26 cellular contexts compared by ENCODE assay signal in genomic region chrX:87265518-87265917, GRCh38.
"Had no signal": no experiment of that assay in that cellular context is flagged by ENCODE, and none has a peak within 500 bp of the region (broad histone marks: within the 10 kb centered on the region; RNA-seq: fewer than 3 reads in every experiment).

No MANE protein-coding gene starts in this region.

- H3K36me3 ChIP-seq: adrenal gland, ascending aorta, gastroesophageal sphincter, lower lobe of right lung, neutrophil, ovary, prostate gland, tibial artery, uterus had no signal

- FAIRE-seq: islet of Langerhans had no signal

- DNase-seq: activated CD4-positive, alpha-beta T cell treated with anti-CD3 and anti-CD28 coated beads for 1 hour; activated CD4-positive, alpha-beta T cell treated with anti-CD3 and anti-CD28 coated beads, Interleukin-2, amount 50 U/mL, for 1 hour; activated naive CD4-positive, alpha-beta T cell; activated T-cell treated with anti-CD3 and anti-CD28 coated beads, Interleukin-2, amount 50 U/mL, for 1 hour; adrenal gland; cortex of kidney; endodermal cell; head of caudate nucleus; left colon; lower lobe of right lung; naive thymus-derived CD4-positive, alpha-beta T cell; ovary; stimulated activated CD4-positive, alpha-beta T cell treated with anti-CD3 and anti-CD28 coated beads, Interleukin-4, amount 100 ng/mL, for 4 hours; stimulated activated naive CD8-positive, alpha-beta T cell treated with anti-CD3 and anti-CD28 coated beads, Interleukin-15, Interleukin-2, amounts not matched to agents 100 U/mL and 50 U/mL, for 24 hours; substantia nigra; T-helper 9 cell; tibial artery; uterus had no signal

- H3K4me1 ChIP-seq: adrenal gland, ascending aorta, gastroesophageal sphincter, lower lobe of right lung, prostate gland, tibial artery, uterus had no signal

- H3K27me3 Mint-ChIP-seq: activated naive CD8-positive, alpha-beta T cell; naive thymus-derived CD4-positive, alpha-beta T cell had no signal

- H3K27me3 ChIP-seq: ascending aorta, gastroesophageal sphincter, neutrophil, ovary, tibial artery, uterus had no signal

- H3K9me3 ChIP-seq: adrenal gland, ascending aorta, gastroesophageal sphincter, lower lobe of right lung, neutrophil, ovary, prostate gland, tibial artery, uterus had no signal

- H3K36me3 Mint-ChIP-seq: activated naive CD8-positive, alpha-beta T cell; naive thymus-derived CD4-positive, alpha-beta T cell had no signal

- H3K27ac ChIP-seq: adrenal gland, ascending aorta, epithelial cell of prostate, gastroesophageal sphincter, lower lobe of right lung, neutrophil, ovary, prostate gland, tibial artery, uterus had no signal

- H3K9me3 Mint-ChIP-seq: endodermal cell had no signal

- H3K4me1 Mint-ChIP-seq: endodermal cell; naive thymus-derived CD4-positive, alpha-beta T cell had no signal

- ATAC-seq: gastroesophageal sphincter; left colon; lower lobe of right lung; naive thymus-derived CD4-positive, alpha-beta T cell; stimulated activated naive CD8-positive, alpha-beta T cell treated with anti-CD3 and anti-CD28 coated beads, Interleukin-15, Interleukin-2, amounts not matched to agents 100 U/mL and 50 U/mL, for 24 hours had no signal

- H3K4me3 ChIP-seq: adrenal gland, ascending aorta, gastroesophageal sphincter, lower lobe of right lung, ovary, prostate gland, tibial artery, uterus had no signal

- H3K27ac Mint-ChIP-seq: activated naive CD8-positive, alpha-beta T cell; activated T-helper 2 cell treated with anti-CD3 and anti-CD28 coated beads, Interferon-gamma antibody, Interleukin-2, Interleukin-4, amounts not matched to agents 10 μg/mL and 5 μg/mL and 100 μg/mL, durations not matched to agents 14 hours and 24 hours and 36 hours; endodermal cell; naive thymus-derived CD4-positive, alpha-beta T cell had no signal

- H3K4me3 Mint-ChIP-seq: activated naive CD8-positive, alpha-beta T cell; endodermal cell; naive thymus-derived CD4-positive, alpha-beta T cell had no signal
